16 cellular contexts compared by ENCODE assay signal in genomic region chrX:21949689-21950088, GRCh38. TPM values are rescaled to one million over a fixed set of nuclear protein-coding genes. Genes with fewer than 3 reads are reported as not detected.
DNase-seq lines count a peak whose midpoint lies in the region; ATAC-seq, FAIRE-seq and TF ChIP-seq lines count a peak whose summit lies in the region.
"Had no signal": no experiment of that assay in that cellular context is flagged by ENCODE, and none has a peak within 500 bp of the region (broad histone marks: within the 10 kb centered on the region; RNA-seq: fewer than 3 reads in every experiment).

No MANE protein-coding gene starts in this region.

- no peak for FAIRE-seq in HepG2 (lab: Jason Lieb, UNC)

- in situ Hi-C loops in HepG2 (cut with HindIII; ENCODE audit: extremely low pct_ligation_motif_present, low pct_unique_long_range_greater_than_20kb), result no loop called here

- no peak for TF ChIP-seq CTCF in HepG2 (CRISPR knock-in tag; IDR thresholded peaks at IDR 0.05)
- no peak for TF ChIP-seq CTCF in right lobe of liver (IDR thresholded peaks at IDR 0.05)
- TF ChIP-seq CTCF in chondrocyte (IDR thresholded peaks at IDR 0.05), result no peak
- TF ChIP-seq CTCF in osteocyte (IDR thresholded peaks at IDR 0.05), result no peak

- BruUV-seq in HepG2 (replicated peaks; lab: Mats Ljungman, UMichigan), result no TSS peak

- no peak overlapping the region for H3K4me2 ChIP-seq in HepG2 (ENCODE audit: low read depth, low read length)
- H3K4me2 ChIP-seq: BLaER1 treated with 17β-estradiol and CSF1 and Interleukin-3, amounts not matched to agents 10 nM and 100 nM had no signal

- peaks cover 81% of the 10 kb centered on the region for H3K4me1 Mint-ChIP-seq in chondrocyte (ENCODE audit: low read depth)
- peaks cover 60% of the 10 kb centered on the region for H3K4me1 Mint-ChIP-seq in osteocyte (ENCODE audit: unreplicated experiment)

- H3K4me3 Mint-ChIP-seq in chondrocyte (ENCODE audit: unreplicated experiment), result no peak overlapping the region
- no peak overlapping the region for H3K4me3 Mint-ChIP-seq in osteocyte (ENCODE audit: unreplicated experiment)

- H3K36me3 ChIP-seq in HepG2 (replicated peaks in 1 of 2; ENCODE audit: control insufficient read depth in 1 of 2, insufficient read depth in 2 of 2, low read length in 2 of 2), result no peaks in the 10 kb centered on the region
- no peaks in the 10 kb centered on the region for H3K36me3 ChIP-seq in right lobe of liver

- TF ChIP-seq EP300 in HepG2 (IDR thresholded peaks at IDR 0.05; ENCODE audit: low read depth in 2 of 2, low read length in 2 of 2) (no peak), HepG2 (CRISPR knock-in tag; IDR thresholded peaks at IDR 0.05; ENCODE audit: borderline replicate concordance) (no peak)

- no peak for TF ChIP-seq RAD21 in HepG2 (CRISPR knock-in tag; IDR thresholded peaks at IDR 0.05)

- H4K20me1 ChIP-seq in HepG2 (ENCODE audit: insufficient read depth, low read length), result peaks cover 5% of the 10 kb centered on the region; the same call in 1 of the 2 replicates

- 95% methylated on average over 5 of the region's 5 CpGs for WGBS in HepG2 (ENCODE audit: low lambda C conversion rate)
- 47% methylated on average over 5 of the region's 5 CpGs for WGBS in right lobe of liver (ENCODE audit: insufficient coverage, low coverage, low lambda C conversion rate, missing lambda C conversion rate)

- intact Hi-C loops in HepG2 (cut with micrococcal nuclease; ENCODE audit: unreplicated experiment), result loop anchor here (10.0 kb wide), 2 partner anchors 115 to 225 kb away; partner anchors contain the start of gene MBTPS2
- intact Hi-C loops in right lobe of liver (cut with DNase I), result no loop called here

- no peak overlapping the region for H2AFZ ChIP-seq in HepG2 (ENCODE audit: low read length)

- H3K9me3 ChIP-seq in HepG2 (ENCODE audit: low read length) (no peaks in the 10 kb centered on the region), right lobe of liver (no peaks in the 10 kb centered on the region)

- H3K9ac ChIP-seq in HepG2 (ENCODE audit: insufficient read depth, low read depth, low read length), result no peak overlapping the region
- H3K9ac ChIP-seq: BLaER1 treated with 17β-estradiol and CSF1 and Interleukin-3, amounts not matched to agents 10 nM and 100 nM had no signal

- DNase-seq in HepG2 (ENCODE audit: low spot score) (no peak), right lobe of liver (no peak), chondrocyte (ENCODE audit: low spot score) (no peak), osteocyte (ENCODE audit: extremely low spot score, unreplicated experiment) (no peak)
- DNase-seq: 8988T; ACHN; CD4-positive, CD25-positive, alpha-beta regulatory T cell; DMS53; GF-D8; H7; KG1 had no signal

- CTCF ChIA-PET in HepG2 (lab: Yijun Ruan, JAX; ENCODE audit: low intra/inter-chr PET ratio, low total read pairs), result no interaction called here

- no peaks in the 10 kb centered on the region for H3K27me3 Mint-ChIP-seq in chondrocyte (ENCODE audit: low read depth)
- H3K27me3 Mint-ChIP-seq in osteocyte (ENCODE audit: unreplicated experiment), result no peaks in the 10 kb centered on the region
- H3K27me3 Mint-ChIP-seq: CD4-positive, CD25-positive, alpha-beta regulatory T cell had no signal

- peaks cover 33% of the 10 kb centered on the region for H3K4me1 ChIP-seq in HepG2 (ENCODE audit: insufficient read depth, low read length)
- H3K4me1 ChIP-seq in right lobe of liver, result no peaks in the 10 kb centered on the region

- POLR2A ChIA-PET in HepG2 (lab: Yijun Ruan, JAX), result no interaction called here

- H3K36me3 Mint-ChIP-seq in chondrocyte (ENCODE audit: low read depth) (no peaks in the 10 kb centered on the region), osteocyte (ENCODE audit: unreplicated experiment) (no peaks in the 10 kb centered on the region)
- H3K36me3 Mint-ChIP-seq: CD4-positive, CD25-positive, alpha-beta regulatory T cell had no signal

- H3K27ac Mint-ChIP-seq in chondrocyte (ENCODE audit: unreplicated experiment), result peak overlapping the region; percentile 27
- peak overlapping the region; percentile 43 for H3K27ac Mint-ChIP-seq in osteocyte (ENCODE audit: unreplicated experiment)

- H3K4me3 ChIP-seq in HepG2 (replicated peaks in 1 of 3; ENCODE audit: insufficient read depth in 1 of 3, low read depth in 2 of 3, low read length in 3 of 3), result no peak overlapping the region
- no peak overlapping the region for H3K4me3 ChIP-seq in right lobe of liver
- H3K4me3 ChIP-seq: BLaER1 treated with 17β-estradiol and CSF1 and Interleukin-3, amounts not matched to agents 10 nM and 100 nM had no signal

- H3K27ac ChIP-seq in HepG2 (ENCODE audit: extremely low read length, insufficient read depth, low read length) (no peak overlapping the region), right lobe of liver (no peak overlapping the region)
- H3K27ac ChIP-seq: BLaER1 treated with 17β-estradiol and CSF1 and Interleukin-3, amounts not matched to agents 10 nM and 100 nM; HL-60 had no signal

- H3K79me2 ChIP-seq in HepG2 (ENCODE audit: insufficient read depth, low read length), result peaks cover 86% of the 10 kb centered on the region

- no peaks in the 10 kb centered on the region for H3K9me3 Mint-ChIP-seq in chondrocyte (ENCODE audit: low read depth)
- H3K9me3 Mint-ChIP-seq in osteocyte (ENCODE audit: unreplicated experiment), result no peaks in the 10 kb centered on the region
- H3K9me3 Mint-ChIP-seq: CD4-positive, CD25-positive, alpha-beta regulatory T cell had no signal

- H3K27me3 ChIP-seq in HepG2 (ENCODE audit: control insufficient read depth in 1 of 2, insufficient read depth in 2 of 2, low read length in 2 of 2), result no peaks in the 10 kb centered on the region
- no peaks in the 10 kb centered on the region for H3K27me3 ChIP-seq in right lobe of liver
- H3K27me3 ChIP-seq: BLaER1 treated with 17β-estradiol and CSF1 and Interleukin-3, amounts not matched to agents 10 nM and 100 nM had no signal

- TF ChIP-seq POLR2A in HepG2 (IDR thresholded peaks at IDR 0.05; ENCODE audit: insufficient read depth in 1 of 2, low read depth in 2 of 2, low read length in 2 of 2) (no peak), right lobe of liver (IDR thresholded peaks at IDR 0.05) (no peak)

- ATAC-seq in HepG2 (no peak), right lobe of liver (no peak), HG03342 (IDR thresholded peaks at IDR 0.05; ENCODE audit: unreplicated experiment) (no peak), HG03135 (IDR thresholded peaks at IDR 0.05; ENCODE audit: unreplicated experiment) (no peak), GM18868 (IDR thresholded peaks at IDR 0.05; ENCODE audit: unreplicated experiment) (no peak)

TF ChIP-seq in HepG2, 621 proteins besides CTCF, POLR2A, EP300 and RAD21:
- TF ChIP-seq MAFK (conservative IDR thresholded peaks at IDR 0.05 in 1 of 2, IDR thresholded peaks at IDR 0.05 in 1 of 2; ENCODE audit: low read length in 2 of 2), result peak; percentile 92 to 97
- no peak for TF ChIP-seq ZFP36L2 (CRISPR knock-in tag; IDR thresholded peaks at IDR 0.05)
- TF ChIP-seq MAFF (IDR thresholded peaks at IDR 0.05; ENCODE audit: low read depth, low read length), result peak; percentile 96

RNA-seq across cellular contexts. Expression of gene SMS, which starts 9.2 kb away (rescaled TPM):
- total RNA-seq in HepG2 (2016; rRNA removed; fragmentation: Illumina TruSeq; extraction: Trizol), result 91.9 and 115 TPM in 2 replicates
- 46.6 and 52.3 TPM in 2 replicates for total RNA-seq in HepG2 (2016; cell fraction: cytosol; rRNA removed; fragmentation: Illumina TruSeq; extraction: Trizol; ENCODE audit: low read depth)
- total RNA-seq in HepG2 (2016; cell fraction: insoluble cytoplasmic fraction; rRNA removed; fragmentation: Illumina TruSeq; extraction: Trizol), result 95.1 and 105 TPM in 2 replicates
- 91.1 and 102 TPM in 2 replicates for total RNA-seq in HepG2 (2016; cell fraction: membrane; rRNA removed; fragmentation: Illumina TruSeq; extraction: Trizol)
- total RNA-seq in HepG2 (2016; cell fraction: nucleus; rRNA removed; fragmentation: Illumina TruSeq; extraction: Trizol), result 32.1 and 33.7 TPM in 2 replicates
- polyA plus RNA-seq in HepG2 (2011; rRNA removed), result 29.6 and 40.5 TPM in 2 replicates
- 27.2 and 29.2 TPM in 2 replicates for polyA plus RNA-seq in HepG2 (2011; cell fraction: cytosol; rRNA removed)
- 11.3 and 11.5 TPM in 2 replicates for polyA plus RNA-seq in HepG2 (2011; cell fraction: nucleus; rRNA removed)
- polyA plus RNA-seq in HepG2 (2012), result 60.8 and 71.1 TPM in 2 replicates
- 48.6 and 66.4 TPM in 2 replicates for polyA plus RNA-seq in HepG2 (2016; cell fraction: cytosol; fragmentation: Illumina TruSeq; extraction: Trizol; ENCODE audit: low read depth)
- 126 and 134 TPM in 2 replicates for polyA plus RNA-seq in HepG2 (2016; cell fraction: insoluble cytoplasmic fraction; fragmentation: Illumina TruSeq; extraction: Trizol; ENCODE audit: low read depth)
- 84.4 and 95.5 TPM in 2 replicates for polyA plus RNA-seq in HepG2 (2016; cell fraction: membrane; fragmentation: Illumina TruSeq; extraction: Trizol; ENCODE audit: low read depth)
- polyA plus RNA-seq in HepG2 (2016; cell fraction: nucleus; fragmentation: Illumina TruSeq; extraction: Trizol; ENCODE audit: insufficient read depth, low read depth), result 54.1 and 59.0 TPM in 2 replicates
- 17.4 and 47.2 TPM in 2 replicates for polyA minus RNA-seq in HepG2 (2011; rRNA and poly(A)+ RNA removed; ENCODE audit: low replicate concordance)
- polyA minus RNA-seq in HepG2 (2011; cell fraction: cytosol; rRNA and poly(A)+ RNA removed), result 34.7 and 40.9 TPM in 2 replicates
- 11.2 and 16.8 TPM in 2 replicates for polyA minus RNA-seq in HepG2 (2011; cell fraction: nucleus; rRNA and poly(A)+ RNA removed)
- total RNA-seq in right lobe of liver, result 10 to 100 TPM; 14.6 to 27.1 (median 21.9) TPM
- total RNA-seq in chondrocyte, result 73.0 to 131 TPM (median 129 TPM) in 3 replicates
- total RNA-seq in osteocyte, result 91.4 and 94.5 TPM in 2 replicates
